Comparison of ENCODE assay signal across 11 cellular contexts in genomic region chr6:37489697-37490336, GRCh38. TPM values are rescaled to one million over a fixed set of nuclear protein-coding genes. Genes with fewer than 3 reads are reported as not detected.
DNase-seq lines count a peak whose midpoint lies in the region; ATAC-seq and TF ChIP-seq lines count a peak whose summit lies in the region.
"Had no signal": no experiment of that assay in that cellular context is flagged by ENCODE, and none has a peak within 500 bp of the region (broad histone marks: within the 10 kb centered on the region; RNA-seq: fewer than 3 reads in every experiment).

No MANE protein-coding gene starts in this region.

- no peak overlapping the region for H3K4me3 Mint-ChIP-seq in activated naive CD4-positive, alpha-beta T cell treated with anti-CD3 and anti-CD28 coated beads, Interleukin-2, amount 10 ng/mL, durations not matched to agents 7 days and 5 days
- peak overlapping the region in 2 of 3 donors; percentile 25 to 67 for H3K4me3 Mint-ChIP-seq in T-cell
- peak overlapping the region; percentile 64 to 79 for H3K4me3 Mint-ChIP-seq in stimulated activated naive B cell treated with anti-CD40 and anti-IgM and Interleukin-4, amounts not matched to agents 10 μg/mL and 1 μg/mL and 100 μg/mL, for 72 hours

- no peak for DNase-seq in activated naive CD4-positive, alpha-beta T cell treated with anti-CD3 and anti-CD28 coated beads, Interleukin-2, amount 10 ng/mL, durations not matched to agents 7 days and 5 days
- no peak for DNase-seq in activated naive CD4-positive, alpha-beta T cell (lab: John Stamatoyannopoulos, UW)
- DNase-seq in T-cell (peak in 10 of 34 experiments; percentile 24 to 53 (median 33)), fibroblast of pulmonary artery (ENCODE audit: low read depth) (no peak), NCI-H748 treated with DMSO at 0.1 percent for 48 hours (lab: John Stamatoyannopoulos, UW) (no peak), omental fat pad (ENCODE audit: low spot score) (no peak)
- no peak for DNase-seq in stimulated activated naive B cell treated with anti-CD40 and anti-IgM and Interleukin-4, amounts not matched to agents 10 μg/mL and 1 μg/mL and 100 μg/mL, for 72 hours
- DNase-seq: DMS153; NCI-H510A treated with DMSO at 0.1 percent for 48 hours; stimulated activated CD4-positive, alpha-beta T cell treated with anti-CD3 and anti-CD28 coated beads, Interleukin-2, amount 100 ng/mL, for 48 hours had no signal

- CTCF ChIA-PET in activated naive CD4-positive, alpha-beta T cell treated with anti-CD3 and anti-CD28 coated beads, Interleukin-2, amount 10 ng/mL, durations not matched to agents 7 days and 5 days (lab: Charles Lee), result interaction anchor here (4.7 kb wide), 1 partner anchor 76 kb away, joined by 25 read pairs; no protein-coding TSS in a partner anchor
- CTCF ChIA-PET in T-cell (lab: Charles Lee), result no interaction called here

- POLR2A ChIA-PET in T-cell (lab: Charles Lee), result interaction anchor here in 1 of 2 donors (0.6 to 1.0 kb wide), 2 partner anchors 16 to 215 kb away, joined by 3 to 5 read pairs; no protein-coding TSS in a partner anchor

- no peaks in the 10 kb centered on the region for H3K9me3 Mint-ChIP-seq in activated naive CD4-positive, alpha-beta T cell treated with anti-CD3 and anti-CD28 coated beads, Interleukin-2, amount 10 ng/mL, durations not matched to agents 7 days and 5 days
- H3K9me3 Mint-ChIP-seq in T-cell, result no peaks in the 10 kb centered on the region
- H3K9me3 Mint-ChIP-seq in stimulated activated naive B cell treated with anti-CD40 and anti-IgM and Interleukin-4, amounts not matched to agents 10 μg/mL and 1 μg/mL and 100 μg/mL, for 72 hours, result no peaks in the 10 kb centered on the region

- H3K27me3 Mint-ChIP-seq in activated naive CD4-positive, alpha-beta T cell treated with anti-CD3 and anti-CD28 coated beads, Interleukin-2, amount 10 ng/mL, durations not matched to agents 7 days and 5 days, result no peaks in the 10 kb centered on the region
- H3K27me3 Mint-ChIP-seq in T-cell, result no peaks in the 10 kb centered on the region
- no peaks in the 10 kb centered on the region for H3K27me3 Mint-ChIP-seq in stimulated activated naive B cell treated with anti-CD40 and anti-IgM and Interleukin-4, amounts not matched to agents 10 μg/mL and 1 μg/mL and 100 μg/mL, for 72 hours

- ATAC-seq in T-cell (replicated peaks in 1 of 4) (peak; percentile 48 to 64 (median 56)), HG02973 (IDR thresholded peaks at IDR 0.05; ENCODE audit: unreplicated experiment) (no peak), omental fat pad (ENCODE audit: low FRiP score) (no peak)
- peak; percentile 52 to 64 for ATAC-seq in stimulated activated naive B cell treated with anti-CD40 and anti-IgM and Interleukin-4, amounts not matched to agents 10 μg/mL and 1 μg/mL and 100 μg/mL, for 72 hours (replicated peaks)

- peak overlapping the region; percentile 64 for H3K27ac Mint-ChIP-seq in activated naive CD4-positive, alpha-beta T cell treated with anti-CD3 and anti-CD28 coated beads, Interleukin-2, amount 10 ng/mL, durations not matched to agents 7 days and 5 days
- peak overlapping the region; percentile 95 to 96 for H3K27ac Mint-ChIP-seq in T-cell
- H3K27ac Mint-ChIP-seq in stimulated activated naive B cell treated with anti-CD40 and anti-IgM and Interleukin-4, amounts not matched to agents 10 μg/mL and 1 μg/mL and 100 μg/mL, for 72 hours, result peak overlapping the region; percentile 95

- peaks cover 35% of the 10 kb centered on the region for H3K4me1 Mint-ChIP-seq in activated naive CD4-positive, alpha-beta T cell treated with anti-CD3 and anti-CD28 coated beads, Interleukin-2, amount 10 ng/mL, durations not matched to agents 7 days and 5 days
- peaks cover 59 to 76% (median 67%) of the 10 kb centered on the region in 3 donors for H3K4me1 Mint-ChIP-seq in T-cell
- peaks cover 60 to 84% of the 10 kb centered on the region in 2 donors for H3K4me1 Mint-ChIP-seq in stimulated activated naive B cell treated with anti-CD40 and anti-IgM and Interleukin-4, amounts not matched to agents 10 μg/mL and 1 μg/mL and 100 μg/mL, for 72 hours

- TF ChIP-seq CTCF in fibroblast of pulmonary artery (IDR thresholded peaks at IDR 0.05; ENCODE audit: low read length, missing control alignments) (peak; percentile 12), omental fat pad (IDR thresholded peaks at IDR 0.05) (no peak)

- H3K36me3 Mint-ChIP-seq in activated naive CD4-positive, alpha-beta T cell treated with anti-CD3 and anti-CD28 coated beads, Interleukin-2, amount 10 ng/mL, durations not matched to agents 7 days and 5 days, result peaks cover 8% of the 10 kb centered on the region
- H3K36me3 Mint-ChIP-seq in T-cell, result no peaks in the 10 kb centered on the region
- peaks cover 27 to 41% of the 10 kb centered on the region in 2 donors for H3K36me3 Mint-ChIP-seq in stimulated activated naive B cell treated with anti-CD40 and anti-IgM and Interleukin-4, amounts not matched to agents 10 μg/mL and 1 μg/mL and 100 μg/mL, for 72 hours

- H3K4me3 ChIP-seq in fibroblast of pulmonary artery (replicated peaks; ENCODE audit: low read depth, low read length), result no peak overlapping the region

RNA-seq across cellular contexts. Expression of gene CCDC167, which starts 9.9 kb away (rescaled TPM):
- 10 to 100 TPM; 14.3 to 25.2 (median 17.8) TPM for total RNA-seq in T-cell
- total RNA-seq in omental fat pad, result 10 to 100 TPM; 16.0 to 24.0 (median 20.0) TPM

RNA-seq across cellular contexts. Expression of gene CMTR1, which starts 56.8 kb away (rescaled TPM):
- total RNA-seq in T-cell (10 to 100 TPM; 62.5 to 82.7 (median 75.2) TPM), omental fat pad (10 to 100 TPM; 22.5 to 34.5 (median 28.5) TPM)

Comparison
In these comparisons a context has a peak if more than half of its experiments do, and no peak if none do; other contexts are left out.
1. ATAC-seq: peak in T-cell (4 of 4) and stimulated activated naive B cell treated with anti-CD40 and anti-IgM and Interleukin-4, amounts not matched to agents 10 μg/mL and 1 μg/mL and 100 μg/mL, for 72 hours (2 of 2); none in HG02973 (single experiment) and omental fat pad (single experiment).
2. Peak in every context shown above with its lines, with median percentiles within 50 percentile points of each other: H3K27ac Mint-ChIP-seq.